Comparison of ENCODE assay signal across 8 cellular contexts in genomic region chr9:124776613-124776951, GRCh38.
DNase-seq lines count a peak whose midpoint lies in the region; ATAC-seq and TF ChIP-seq lines count a peak whose summit lies in the region.

No MANE protein-coding gene starts in this region.

- no peaks in the 10 kb centered on the region for H3K9me3 ChIP-seq in SK-N-MC (ENCODE audit: low read depth, low read length)

- H3K4me3 ChIP-seq in GM12864 (ENCODE audit: low read depth, low read length): peak overlapping the region; percentile 46
- H3K4me3 ChIP-seq in SK-N-MC: peak overlapping the region; percentile 83
- peak overlapping the region; percentile 39 to 63 for H3K4me3 ChIP-seq in foreskin fibroblast (ENCODE audit: low read depth in 1 of 2, low read length in 2 of 2)
- peak overlapping the region; percentile 24 for H3K4me3 ChIP-seq in retinal pigment epithelial cell (ENCODE audit: low read length)

- no peak for DNase-seq in GM12864 (ENCODE audit: low read depth)
- no peak for DNase-seq in SK-N-MC (ENCODE audit: low read depth, low spot score)
- DNase-seq in foreskin fibroblast: no peak
- no peak for DNase-seq in retinal pigment epithelial cell (ENCODE audit: low read depth)
- DNase-seq in GM13976 (ENCODE audit: low spot score): no peak
- no peak for DNase-seq in NOMO-1 treated with dmso at 0.1 percent for 144 hours (lab: John Stamatoyannopoulos, UW; ENCODE audit: unreplicated experiment)

- TF ChIP-seq CTCF in GM12864 (IDR thresholded peaks at IDR 0.05; ENCODE audit: low read depth, low read length, missing control alignments): no peak
- TF ChIP-seq CTCF in foreskin fibroblast (IDR thresholded peaks at IDR 0.05; ENCODE audit: low read depth, low read length): no peak
- no peak for TF ChIP-seq CTCF in retinal pigment epithelial cell (conservative IDR thresholded peaks at IDR 0.05; ENCODE audit: low read depth, low read length)
- no peak for TF ChIP-seq CTCF in GM13976 (IDR thresholded peaks at IDR 0.05; ENCODE audit: borderline replicate concordance, control extremely low read depth, extremely low read depth, insufficient read depth, missing control alignments)

- ATAC-seq in HG02642 (IDR thresholded peaks at IDR 0.05; ENCODE audit: poor library complexity, unreplicated experiment): no peak
- no peak for ATAC-seq in GM19023 (IDR thresholded peaks at IDR 0.05; ENCODE audit: unreplicated experiment)

- in situ Hi-C loops in GM13976 (cut with MboI; ENCODE audit: low sequenced_read_pairs, unreplicated experiment): loop anchor here (25.0 kb wide), 1 partner anchor 586 kb away; no protein-coding TSS in a partner anchor

- no peak overlapping the region for H3K9ac ChIP-seq in SK-N-MC (ENCODE audit: insufficient read length)

- H3K36me3 ChIP-seq in SK-N-MC (ENCODE audit: insufficient read depth, low read length): no peaks in the 10 kb centered on the region

- H3K27ac ChIP-seq in SK-N-MC: no peak overlapping the region

Comparison
In these comparisons a context has a peak if more than half of its experiments do, and no peak if none do; other contexts are left out.
1. H3K4me3 ChIP-seq: peak in every context shown above with its lines; median percentile 83 in SK-N-MC; 51 in foreskin fibroblast; 46 in GM12864; 24 in retinal pigment epithelial cell.